Comparison of ENCODE assay signal across 8 cellular contexts in the genomic region with DNA sequence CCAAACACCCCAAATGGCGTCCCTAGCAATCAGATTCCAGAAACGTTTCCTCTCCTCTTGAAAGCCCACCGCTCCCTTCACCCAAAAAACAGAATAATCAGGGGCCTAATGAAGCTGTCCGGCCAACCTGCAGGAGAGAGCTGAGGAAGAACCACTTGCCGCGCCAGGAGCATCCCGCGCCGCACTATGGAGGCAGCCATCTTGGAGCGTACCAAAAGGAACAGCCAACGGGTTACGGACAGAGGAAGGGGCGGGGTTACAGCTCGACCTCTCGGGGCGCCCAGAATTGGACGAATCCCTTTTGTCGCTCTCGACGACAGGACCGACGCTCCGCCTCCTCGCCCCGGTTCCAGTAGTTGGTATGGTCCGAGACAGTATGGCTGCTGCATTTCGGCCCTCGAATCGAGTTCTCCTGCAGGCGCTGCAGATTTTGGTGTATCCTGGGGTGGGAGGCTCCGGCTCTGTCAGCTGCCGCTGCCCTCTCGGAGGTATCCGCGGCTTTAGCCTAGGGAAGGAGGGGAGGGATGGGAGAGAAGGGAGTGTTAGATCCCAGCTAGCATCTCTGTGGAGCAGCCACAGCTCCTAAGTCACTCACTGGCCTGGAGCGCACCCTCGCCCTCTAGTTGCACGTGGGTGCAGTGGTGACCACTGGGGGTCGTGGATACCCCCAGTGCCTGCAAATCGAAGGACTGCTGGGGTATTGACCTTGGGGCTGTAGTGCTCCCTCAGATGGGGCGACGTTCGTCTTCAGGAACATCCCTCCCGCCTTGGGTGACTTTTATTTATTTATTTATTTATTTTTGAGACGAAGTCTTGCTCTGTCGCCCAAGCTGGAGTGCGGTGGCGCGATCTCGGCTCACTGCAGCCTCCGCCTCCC. TPM values are rescaled to one million over a fixed set of nuclear protein-coding genes. Genes with fewer than 3 reads are reported as not detected.
DNase-seq lines count a peak whose midpoint lies in the region; ATAC-seq, FAIRE-seq and TF ChIP-seq lines count a peak whose summit lies in the region.

A gene (minus strand): TSS at position 219 of the 877 bp plus-strand sequence. CDS start 19 bp downstream, at position 200.
A gene with protein sequence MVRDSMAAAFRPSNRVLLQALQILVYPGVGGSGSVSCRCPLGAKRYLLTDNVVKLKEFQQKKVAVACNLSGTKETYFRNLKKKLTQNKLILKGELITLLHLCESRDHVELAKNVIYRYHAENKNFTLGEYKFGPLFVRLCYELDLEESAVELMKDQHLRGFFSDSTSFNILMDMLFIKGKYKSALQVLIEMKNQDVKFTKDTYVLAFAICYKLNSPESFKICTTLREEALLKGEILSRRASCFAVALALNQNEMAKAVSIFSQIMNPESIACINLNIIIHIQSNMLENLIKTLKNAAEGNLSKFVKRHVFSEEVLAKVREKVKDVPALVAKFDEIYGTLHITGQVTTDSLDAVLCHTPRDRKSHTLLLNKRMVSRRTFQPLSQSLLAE (plus strand): TSS at position 352 of the 877 bp plus-strand sequence. CDS start 10 bp downstream, at position 362.

- ATAC-seq in GM21367 (IDR thresholded peaks at IDR 0.05; ENCODE audit: unreplicated experiment): peak; percentile 98

- H4K20me1 ChIP-seq in H1 (replicated peaks in 1 of 2; ENCODE audit: control insufficient read depth in 1 of 2, insufficient read depth in 2 of 2, low read length in 2 of 2): no peaks in the 10 kb centered on the region

- H2BK120ac ChIP-seq in H1 (replicated peaks; ENCODE audit: low read depth, low read length): no peak within 1 kb of the TSS
- peak within 1 kb of the TSS; percentile 80 for H2BK120ac ChIP-seq in mesenchymal stem cell (ENCODE audit: low read depth, low read length)

- H3K36me3 ChIP-seq in H1 (ENCODE audit: control insufficient read depth in 2 of 4, insufficient read depth in 4 of 4, low read length in 3 of 4): peaks cover 0 to 3% (median 3%) of the 10 kb centered on the region in 4 experiments; a peak in 2 of 8 replicates
- peaks cover 7 to 34% of the 10 kb centered on the region in 2 experiments for H3K36me3 ChIP-seq in mesenchymal stem cell (ENCODE audit: control insufficient read depth in 1 of 2, insufficient read depth in 2 of 2, low read depth in 1 of 2, low read length in 2 of 2)

- H3K23ac ChIP-seq in H1 (ENCODE audit: insufficient read length) (no peak within 1 kb of the TSS), mesenchymal stem cell (ENCODE audit: low read length in 2 of 2) (peak within 1 kb of the TSS in 1 of 2 experiments; percentile 97)

- CTCF ChIA-PET in H1 (lab: Charles Lee; ENCODE audit: partially characterized antibody): interaction anchor here (0.9 to 2.9 kb wide), 4 partner anchors 12 to 52 kb away, joined by 3 to 12 read pairs (median 4); no protein-coding TSS in a partner anchor

- in situ Hi-C loops in Caki2 (cut with HindIII; ENCODE audit: low pct_unique_long_range_greater_than_20kb, low sequenced_read_pairs): no loop called here

- H2BK12ac ChIP-seq in H1 (ENCODE audit: low read depth, low read length) (peak within 1 kb of the TSS; percentile 86; the same call in 1 of the 2 replicates), mesenchymal stem cell (ENCODE audit: low read length in 2 of 2) (peak within 1 kb of the TSS in 1 of 2 experiments; percentile 79)

- H2AFZ ChIP-seq in H1 (ENCODE audit: low read length): peak within 1 kb of the TSS; percentile 84; the same call in 1 of the 2 replicates
- peak within 1 kb of the TSS; percentile 89 for H2AFZ ChIP-seq in mesenchymal stem cell (ENCODE audit: low read depth, low read length)

- peak; percentile 95 to 97 for TF ChIP-seq POLR2A in H1 (IDR thresholded peaks at IDR 0.05; ENCODE audit: control extremely low read depth in 1 of 2, low read depth in 2 of 2, low read length in 2 of 2)

- peak; percentile 79 for FAIRE-seq in HTR-8/SVneo (lab: Jason Lieb, UNC)
- FAIRE-seq in H1 (lab: Jason Lieb, UNC): peak; percentile 24

- no peak for TF ChIP-seq RAD21 in H1 (IDR thresholded peaks at IDR 0.05 in 1 of 2, conservative IDR thresholded peaks at IDR 0.05 in 1 of 2; ENCODE audit: low read depth in 2 of 2, low read length in 2 of 2)

- H3K14ac ChIP-seq in H1 (ENCODE audit: insufficient read length) (peak within 1 kb of the TSS; percentile 68), mesenchymal stem cell (ENCODE audit: low read length in 2 of 2) (peak within 1 kb of the TSS in 1 of 2 experiments; percentile 94)

- 4% methylated on average over 48 of the region's 51 CpGs; no CpG with 5 or more reads in 1 of the 2 experiments for WGBS in H1 (ENCODE audit: extremely low coverage in 1 of 2, insufficient coverage in 1 of 2, insufficient read length in 1 of 2, insufficient replicate concordance in 2 of 2, low coverage in 1 of 2, low lambda C conversion rate in 2 of 2, missing lambda C conversion rate in 1 of 2), 2 experiments
- WGBS in mesenchymal stem cell: under 1% methylated on average over 47 of the region's 51 CpGs

- DNase-seq in Caki2 (ENCODE audit: low read depth) (peak; percentile 90), HTR-8/SVneo (ENCODE audit: insufficient read length, low spot score) (peak; percentile 98), NOMO-1 treated with DMSO at 0.1 percent for 48 hours (lab: John Stamatoyannopoulos, UW; ENCODE audit: unreplicated experiment) (peak; percentile 99), H1 (ENCODE audit: low read depth in 1 of 2, low spot score in 2 of 2) (peak; percentile 90 to 98), mesenchymal stem cell (peak; percentile 99)
- DNase-seq in activated CD8-positive, alpha-beta memory T cell treated with anti-CD3 and anti-CD28 coated beads for 48 hours (ENCODE audit: low read depth in 2 of 3, low spot score in 2 of 3): peak; percentile 52 to 80 (median 80)
- peak; percentile 86 for DNase-seq in stimulated activated CD8-positive, alpha-beta memory T cell treated with anti-CD3 and anti-CD28 coated beads, Interleukin-12 subunit alpha, Interleukin-12 subunit beta, amount 100 ng/mL, for 4 hours (ENCODE audit: low read depth)

- peak within 1 kb of the TSS; percentile 70 to 99 (median 81) for H3K4me3 ChIP-seq in H1 (ENCODE audit: extremely low read depth in 1 of 4, insufficient read depth in 2 of 4, low read depth in 3 of 4, low read length in 4 of 4)
- H3K4me3 ChIP-seq in mesenchymal stem cell (ENCODE audit: insufficient read depth in 1 of 2, low read depth in 1 of 2, low read length in 2 of 2): peak within 1 kb of the TSS; percentile 95

- H2BK5ac ChIP-seq in H1 (ENCODE audit: low read depth, low read length) (peak within 1 kb of the TSS; percentile 96), mesenchymal stem cell (ENCODE audit: low read depth, low read length, poor library complexity, severe bottlenecking) (peak within 1 kb of the TSS; percentile 51)

- peak within 1 kb of the TSS; percentile 86 for H3K56ac ChIP-seq in H1 (replicated peaks; ENCODE audit: insufficient read length, low read depth, low read length)

- H3K79me2 ChIP-seq in H1 (ENCODE audit: control insufficient read depth in 1 of 2, insufficient read depth in 2 of 2, low read length in 2 of 2): peaks cover 0 to 34% of the 10 kb centered on the region in 2 experiments; a peak in 2 of 4 replicates

- TF ChIP-seq CTCF in H1 (IDR thresholded peaks at IDR 0.05; ENCODE audit: control extremely low read depth in 1 of 3, insufficient read depth in 1 of 3, low read depth in 1 of 3, low read length in 3 of 3): peak in 2 of 3 experiments; percentile 19 to 28; a peak in 3 of 4 replicates

- peak in 1 of 2 experiments; percentile 98; a peak in 2 of 3 replicates for TF ChIP-seq EP300 in H1 (IDR thresholded peaks at IDR 0.05; ENCODE audit: borderline replicate concordance in 1 of 2, low read depth in 2 of 2, low read length in 2 of 2)

- H4K8ac ChIP-seq in H1 (ENCODE audit: extremely low read depth, insufficient read depth, low read length): peak within 1 kb of the TSS; percentile 98
- H4K8ac ChIP-seq in mesenchymal stem cell (ENCODE audit: low read length): peak within 1 kb of the TSS; percentile 98

- H3K9me3 ChIP-seq in H1 (ENCODE audit: insufficient read depth in 2 of 2, low read depth in 1 of 2, low read length in 1 of 2) (no peaks in the 10 kb centered on the region), mesenchymal stem cell (ENCODE audit: control insufficient read depth, low read length) (no peaks in the 10 kb centered on the region)

- peak within 1 kb of the TSS; percentile 94 for H4K5ac ChIP-seq in H1 (ENCODE audit: insufficient read length, low read depth, low read length)

- H3K79me1 ChIP-seq in H1 (ENCODE audit: low read depth, low read length) (no peaks in the 10 kb centered on the region), mesenchymal stem cell (replicated peaks; ENCODE audit: low read length, poor library complexity, severe bottlenecking) (peaks cover 20% of the 10 kb centered on the region)

- H3K27ac ChIP-seq in H1 (ENCODE audit: low read depth, low read length) (peak within 1 kb of the TSS; percentile 82), mesenchymal stem cell (ENCODE audit: low read length, poor library complexity, severe bottlenecking) (peak within 1 kb of the TSS; percentile 79)

- H3K4me1 ChIP-seq in H1 (replicated peaks in 1 of 4; ENCODE audit: control insufficient read depth in 3 of 4, insufficient read depth in 4 of 4, low read length in 3 of 4): no peaks in the 10 kb centered on the region; a peak in 3 of 7 replicates
- H3K4me1 ChIP-seq in mesenchymal stem cell (ENCODE audit: control insufficient read depth, insufficient read depth, low read depth, low read length): no peaks in the 10 kb centered on the region

- no peak within 1 kb of the TSS for H2BK20ac ChIP-seq in H1 (ENCODE audit: low read length)

- H3K23me2 ChIP-seq in H1 (ENCODE audit: low read depth, low read length): peaks cover 3% of the 10 kb centered on the region; the same call in 1 of the 2 replicates

- peak within 1 kb of the TSS; percentile 73 to 95 (median 90) for H3K9ac ChIP-seq in H1 (replicated peaks in 1 of 4; ENCODE audit: extremely low read depth in 1 of 4, low read depth in 3 of 4, low read length in 3 of 4)
- peak within 1 kb of the TSS; percentile 89 for H3K9ac ChIP-seq in mesenchymal stem cell (ENCODE audit: low read length)

- H3K18ac ChIP-seq in H1 (ENCODE audit: extremely low read depth, low read length) (peak within 1 kb of the TSS; percentile 88), mesenchymal stem cell (ENCODE audit: low read depth in 1 of 2, low read length in 2 of 2) (peak within 1 kb of the TSS; percentile 94 to 95)

- H4K91ac ChIP-seq in H1 (replicated peaks; ENCODE audit: insufficient read length, low read length): peak within 1 kb of the TSS; percentile 85
- peak within 1 kb of the TSS; percentile 92 for H4K91ac ChIP-seq in mesenchymal stem cell (ENCODE audit: low read length)

- no peaks in the 10 kb centered on the region for H3K27me3 ChIP-seq in H1 (replicated peaks in 1 of 4; ENCODE audit: control insufficient read depth in 3 of 4, extremely low read depth in 1 of 4, insufficient read depth in 3 of 4, low read length in 3 of 4)
- H3K27me3 ChIP-seq in mesenchymal stem cell (ENCODE audit: control insufficient read depth in 1 of 2, insufficient read depth in 1 of 2, low read length in 2 of 2): no peaks in the 10 kb centered on the region

- H2BK15ac ChIP-seq in H1 (ENCODE audit: low read length): 0 out of 2 replicates have a peak within 1 kb of the TSS, but pooled peaks have one; percentile 95
- peak within 1 kb of the TSS; percentile 41 for H2BK15ac ChIP-seq in mesenchymal stem cell (ENCODE audit: low read depth, poor library complexity, severe bottlenecking)

- H3K4ac ChIP-seq in H1 (replicated peaks; ENCODE audit: insufficient read length, low read depth, low read length): peak within 1 kb of the TSS; percentile 87
- H3K4ac ChIP-seq in mesenchymal stem cell (ENCODE audit: low read depth in 1 of 2, low read length in 2 of 2): peak within 1 kb of the TSS; percentile 76 to 89

- peak within 1 kb of the TSS; percentile 84 to 94 for H3K4me2 ChIP-seq in H1 (ENCODE audit: insufficient read depth in 1 of 2, low read depth in 2 of 2, low read length in 2 of 2)
- H3K4me2 ChIP-seq in mesenchymal stem cell (ENCODE audit: low read length, poor library complexity, severe bottlenecking): peak within 1 kb of the TSS; percentile 96

- POLR2A ChIA-PET in H1 (lab: Charles Lee; ENCODE audit: partially characterized antibody): interaction anchor here (0.5 to 3.7 kb wide), 25 partner anchors 11 to 733 kb away, joined by 3 to 44 read pairs (median 3); a partner anchor contains a TSS

- 0 out of 2 replicates have a peak within 1 kb of the TSS, but pooled peaks have one; percentile 94 for H2AK5ac ChIP-seq in H1 (ENCODE audit: low read depth, low read length)
- no peak within 1 kb of the TSS for H2AK5ac ChIP-seq in mesenchymal stem cell (ENCODE audit: low read length, severe bottlenecking)

RNA-seq across cellular contexts. Expression of the first gene that starts in this region (rescaled TPM):
- 68.3 and 76.8 TPM in 2 replicates for total RNA-seq in Caki2 (2014; rRNA removed; shearing (Covaris generic); ENCODE audit: low replicate concordance)
- 102 and 105 TPM in 2 replicates for total RNA-seq in H1 (2021; fragmentation: NEBNext Ultra II Directional; extraction: Animal tissue kit (Norgen Biotek cat#: 25700))
- 86.1 and 93.2 TPM in 2 replicates for polyA plus RNA-seq in H1 (2011; rRNA removed)
- 84.5 TPM for polyA plus RNA-seq in H1 (2011; cell fraction: cytosol; rRNA removed)
- polyA plus RNA-seq in H1 (2011; cell fraction: nucleus; rRNA removed): 97.6 TPM
- polyA plus RNA-seq in H1 (2012, experiment 1 of 2): 67.4 to 94.2 TPM (median 74.5 TPM) in 4 replicates
- 37.0 TPM for polyA plus RNA-seq in H1 (2012, experiment 2 of 2)
- polyA plus RNA-seq in H1 (2013, experiment 1 of 2): 63.1 TPM
- 62.8 TPM for polyA plus RNA-seq in H1 (2013, experiment 2 of 2)
- polyA minus RNA-seq in H1 (2011; rRNA and poly(A)+ RNA removed): 122 and 149 TPM in 2 replicates
- 101 TPM for polyA minus RNA-seq in H1 (2011; cell fraction: cytosol; rRNA and poly(A)+ RNA removed)
- polyA minus RNA-seq in H1 (2011; cell fraction: nucleus; rRNA and poly(A)+ RNA removed): 92.5 TPM
- 34.7 TPM for polyA plus RNA-seq in mesenchymal stem cell (2013, experiment 1 of 2)
- polyA plus RNA-seq in mesenchymal stem cell (2013, experiment 2 of 2): 34.6 TPM

RNA-seq across cellular contexts. Expression of the second gene that starts in this region (rescaled TPM):
- 6.3 and 9.7 TPM in 2 replicates for total RNA-seq in Caki2 (2014; rRNA removed; shearing (Covaris generic); ENCODE audit: low replicate concordance)
- total RNA-seq in H1 (2021; fragmentation: NEBNext Ultra II Directional; extraction: Animal tissue kit (Norgen Biotek cat#: 25700)): 12.6 and 15.4 TPM in 2 replicates
- polyA plus RNA-seq in H1 (2011; rRNA removed): 5.6 and 7.3 TPM in 2 replicates
- polyA plus RNA-seq in H1 (2011; cell fraction: cytosol; rRNA removed): 8.7 TPM
- 8.9 TPM for polyA plus RNA-seq in H1 (2011; cell fraction: nucleus; rRNA removed)
- polyA plus RNA-seq in H1 (2012, experiment 1 of 2): 7.8 to 12.1 TPM (median 8.4 TPM) in 4 replicates
- 0.98 TPM for polyA plus RNA-seq in H1 (2012, experiment 2 of 2)
- polyA plus RNA-seq in H1 (2013, experiment 1 of 2): 7.3 TPM
- polyA plus RNA-seq in H1 (2013, experiment 2 of 2): 7.7 TPM
- 14.9 and 15.8 TPM in 2 replicates for polyA minus RNA-seq in H1 (2011; rRNA and poly(A)+ RNA removed)
- 4.4 TPM for polyA minus RNA-seq in H1 (2011; cell fraction: cytosol; rRNA and poly(A)+ RNA removed)
- 11.9 TPM for polyA minus RNA-seq in H1 (2011; cell fraction: nucleus; rRNA and poly(A)+ RNA removed)
- polyA plus RNA-seq in mesenchymal stem cell (2013, experiment 1 of 2): 5.4 TPM
- polyA plus RNA-seq in mesenchymal stem cell (2013, experiment 2 of 2): 4.9 TPM

Comparison
In these comparisons a context has a peak if more than half of its experiments do, and no peak if none do; other contexts are left out.
1. Peak in every context shown above with its lines: DNase-seq, ATAC-seq, H3K4me3 ChIP-seq and H3K27ac ChIP-seq.